ENCODE assay signal across 27 cellular contexts in the genomic region with DNA sequence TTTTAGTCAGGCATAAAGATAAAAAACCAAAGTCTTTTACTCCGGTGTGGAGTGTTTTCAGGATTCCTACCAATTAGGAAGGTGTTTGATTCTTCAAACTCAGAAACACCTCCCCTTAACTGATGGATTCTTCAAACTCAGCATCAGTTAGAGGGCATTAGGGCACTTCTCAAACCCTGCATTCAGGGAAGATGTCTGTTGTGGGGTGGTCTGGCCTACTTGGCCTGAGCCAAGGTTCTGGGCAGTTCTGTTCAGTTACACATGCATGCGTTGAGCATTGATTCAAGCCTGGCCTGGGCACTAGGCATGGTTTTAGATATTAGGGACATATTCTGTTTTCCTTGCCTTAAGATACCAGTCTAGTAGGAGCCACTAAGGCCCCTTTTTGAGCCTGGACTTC. TPM values are rescaled to one million over a fixed set of nuclear protein-coding genes. Genes with fewer than 3 reads are reported as not detected.
DNase-seq lines count a peak whose midpoint lies in the region; ATAC-seq, FAIRE-seq and TF ChIP-seq lines count a peak whose summit lies in the region.
"Had no signal": no experiment of that assay in that cellular context is flagged by ENCODE, and none has a peak within 500 bp of the region (broad histone marks: within the 10 kb centered on the region; RNA-seq: fewer than 3 reads in every experiment).

No MANE protein-coding gene starts in this region.

- DNase-seq in endodermal cell = no peak
- DNase-seq in type B pancreatic cell (ENCODE audit: extremely low spot score, unreplicated experiment) = no peak
- no peak for DNase-seq in RCC 7860 (ENCODE audit: low spot score)
- DNase-seq: activated CD4-positive, alpha-beta T cell treated with anti-CD3 and anti-CD28 coated beads, Interleukin-2, amount 50 U/mL, for 48 hours; activated naive CD4-positive, alpha-beta T cell treated with anti-CD3 and anti-CD28 coated beads for 36 hours; adrenal gland; brain microvascular endothelial cell; C1 segment of cervical spinal cord; GM23248; NCI-H1092 treated with DMSO at 0.1 percent for 48 hours; NCI-H187 treated with DMSO at 0.1 percent for 48 hours; NCI-H526; SJCRH30; stimulated activated CD4-positive, alpha-beta T cell treated with anti-CD3 and anti-CD28 coated beads, Interleukin-1b, Interleukin-23, amount 100 ng/mL, for 48 hours; stimulated activated CD8-positive, alpha-beta memory T cell treated with anti-CD3 and anti-CD28 coated beads, Interleukin-4, amount 100 ng/mL, for 48 hours; stimulated activated naive CD8-positive, alpha-beta T cell treated with anti-CD3 and anti-CD28 coated beads, Interleukin-15, amount 100 ng/mL, for 72 hours; tibial artery had no signal

- peaks cover 39% of the 10 kb centered on the region for H3K4me1 Mint-ChIP-seq in endodermal cell
- peaks cover 9% of the 10 kb centered on the region for H3K4me1 Mint-ChIP-seq in type B pancreatic cell (ENCODE audit: unreplicated experiment)

- no peaks in the 10 kb centered on the region for H3K27me3 ChIP-seq in HUES48 (ENCODE audit: control insufficient read depth, insufficient read depth, low read length)
- no peaks in the 10 kb centered on the region for H3K27me3 ChIP-seq in endodermal cell (ENCODE audit: control insufficient read depth, insufficient read depth, low read length, poor library complexity, severe bottlenecking)
- no peaks in the 10 kb centered on the region for H3K27me3 ChIP-seq in mucosa of stomach (ENCODE audit: control insufficient read depth, insufficient read depth, low read length)
- H3K27me3 ChIP-seq: adrenal gland, brain microvascular endothelial cell, SJCRH30, tibial artery had no signal

- H3K4me3 Mint-ChIP-seq in endodermal cell = no peak overlapping the region
- H3K4me3 Mint-ChIP-seq in type B pancreatic cell = peak overlapping the region; percentile 72
- H3K4me3 Mint-ChIP-seq: activated naive CD4-positive, alpha-beta T cell treated with anti-CD3 and anti-CD28 coated beads for 36 hours; activated T-helper 1 cell treated with anti-CD3 and anti-CD28 coated beads, Interleukin-12 subunit alpha, Interleukin-12 subunit beta, Interleukin-2, Interleukin-4 antibody, amounts not matched to agents 30 ng/mL and 10 ng/mL and 1 ng/mL, durations not matched to agents 14 hours and 24 hours and 36 hours; stimulated activated naive CD8-positive, alpha-beta T cell treated with anti-CD3 and anti-CD28 coated beads, Interleukin-15, amount 100 ng/mL, for 72 hours had no signal

- ATAC-seq in HG02840 (IDR thresholded peaks at IDR 0.05; ENCODE audit: low FRiP score, unreplicated experiment) (no peak), HG03432 (IDR thresholded peaks at IDR 0.05; ENCODE audit: unreplicated experiment) (no peak)
- ATAC-seq: activated CD4-positive, CD25-positive, alpha-beta regulatory T cell treated with anti-CD3 and anti-CD28 coated beads, Interleukin-2, amount 50 U/mL, for 24 hours; stimulated activated naive CD8-positive, alpha-beta T cell treated with anti-CD3 and anti-CD28 coated beads, Interleukin-15, amount 100 ng/mL, for 72 hours had no signal

- H3K36me3 Mint-ChIP-seq in endodermal cell (ENCODE audit: low read depth) (peaks cover 3% of the 10 kb centered on the region), type B pancreatic cell (no peaks in the 10 kb centered on the region)

- H3K27ac ChIP-seq in HUES48 (ENCODE audit: low read depth, low read length) (peak overlapping the region; percentile 97), endodermal cell (ENCODE audit: low read depth, low read length) (peak overlapping the region; percentile 79)
- H3K27ac ChIP-seq: adrenal gland, brain microvascular endothelial cell, epithelial cell of prostate, GM23248, SJCRH30, skin epidermis, tibial artery had no signal

- H3K4me3 ChIP-seq in HUES48 (ENCODE audit: low read depth, low read length) (no peak overlapping the region), endodermal cell (ENCODE audit: low read length) (no peak overlapping the region), mucosa of stomach (ENCODE audit: low read length) (peak overlapping the region; percentile 17)
- H3K4me3 ChIP-seq: adrenal gland, GM23248, SJCRH30, skin epidermis, tibial artery had no signal

- H3K4me1 ChIP-seq in HUES48 (ENCODE audit: control insufficient read depth, insufficient read depth, low read length) (peaks cover 45% of the 10 kb centered on the region), endodermal cell (ENCODE audit: control insufficient read depth, insufficient read depth, low read length) (peaks cover 13% of the 10 kb centered on the region), mucosa of stomach (ENCODE audit: control insufficient read depth, insufficient read depth, low read length) (peaks cover 39% of the 10 kb centered on the region)
- H3K4me1 ChIP-seq: SJCRH30 had no signal

- no peaks in the 10 kb centered on the region for H3K9me3 ChIP-seq in HUES48 (ENCODE audit: control insufficient read depth, insufficient read depth, low read length)
- peaks cover 30% of the 10 kb centered on the region for H3K9me3 ChIP-seq in endodermal cell (ENCODE audit: control insufficient read depth, low read length)
- H3K9me3 ChIP-seq in mucosa of stomach (ENCODE audit: control insufficient read depth, low read length) = no peaks in the 10 kb centered on the region
- H3K9me3 ChIP-seq: adrenal gland, SJCRH30, tibial artery had no signal

- TF ChIP-seq CTCF in endodermal cell (conservative IDR thresholded peaks at IDR 0.05) = no peak
- no peak for TF ChIP-seq CTCF in type B pancreatic cell (conservative IDR thresholded peaks at IDR 0.05)

- H3K9ac ChIP-seq in HUES48 (ENCODE audit: low read depth, low read length) (no peak overlapping the region), endodermal cell (ENCODE audit: extremely low read depth, low read length, poor library complexity, severe bottlenecking) (no peak overlapping the region), mucosa of stomach (ENCODE audit: low read length) (peak overlapping the region; percentile 74)
- H3K9ac ChIP-seq: GM23248 had no signal

- WGBS in endodermal cell (ENCODE audit: insufficient coverage in 1 of 2, insufficient read length in 1 of 2), 2 experiments = 94 to 100% methylated on average over 2 of the region's 2 CpGs

- H3K27ac Mint-ChIP-seq in endodermal cell (no peak overlapping the region), type B pancreatic cell (no peak overlapping the region)
- H3K27ac Mint-ChIP-seq: activated naive CD4-positive, alpha-beta T cell treated with anti-CD3 and anti-CD28 coated beads for 36 hours; activated T-helper 1 cell treated with anti-CD3 and anti-CD28 coated beads, Interleukin-12 subunit alpha, Interleukin-12 subunit beta, Interleukin-2, Interleukin-4 antibody, amounts not matched to agents 30 ng/mL and 10 ng/mL and 1 ng/mL, durations not matched to agents 14 hours and 24 hours and 36 hours had no signal

- no peak for FAIRE-seq in RCC 7860 (lab: Jason Lieb, UNC)
- FAIRE-seq: D721Med had no signal

- H3K36me3 ChIP-seq in HUES48 (ENCODE audit: control insufficient read depth, insufficient read depth, low read length) (no peaks in the 10 kb centered on the region), endodermal cell (ENCODE audit: control insufficient read depth, insufficient read depth, low read length) (no peaks in the 10 kb centered on the region), mucosa of stomach (ENCODE audit: control insufficient read depth, insufficient read depth, low read length) (no peaks in the 10 kb centered on the region)
- H3K36me3 ChIP-seq: adrenal gland, brain microvascular endothelial cell, SJCRH30, tibial artery had no signal

- H3K9me3 Mint-ChIP-seq in endodermal cell = peaks cover 35% of the 10 kb centered on the region
- peaks cover 6% of the 10 kb centered on the region for H3K9me3 Mint-ChIP-seq in type B pancreatic cell
- H3K9me3 Mint-ChIP-seq: activated T-helper 1 cell treated with anti-CD3 and anti-CD28 coated beads, Interleukin-12 subunit alpha, Interleukin-12 subunit beta, Interleukin-2, Interleukin-4 antibody, amounts not matched to agents 30 ng/mL and 10 ng/mL and 1 ng/mL, durations not matched to agents 14 hours and 24 hours and 36 hours had no signal

- H3K27me3 Mint-ChIP-seq in endodermal cell (ENCODE audit: insufficient read depth) (no peaks in the 10 kb centered on the region), type B pancreatic cell (no peaks in the 10 kb centered on the region)
- H3K27me3 Mint-ChIP-seq: stimulated activated naive CD8-positive, alpha-beta T cell treated with anti-CD3 and anti-CD28 coated beads, Interleukin-15, amount 100 ng/mL, for 72 hours had no signal

RNA-seq across cellular contexts. Expression of a gene that starts 1.0 kb away (rescaled TPM):
- total RNA-seq in endodermal cell (not detected), type B pancreatic cell (ENCODE audit: low replicate concordance) (10.4 and 14.0 TPM in 2 replicates)
- 1.1 TPM for polyA plus RNA-seq in endodermal cell (2013, experiment 1 of 2)
- polyA plus RNA-seq in endodermal cell (2013, experiment 2 of 2) = not detected
- total RNA-seq: activated naive CD4-positive, alpha-beta T cell treated with anti-CD3 and anti-CD28 coated beads for 36 hours; Daoy; GM23248 had no signal
- polyA plus RNA-seq: GM23248 had no signal
